Comparison of ENCODE assay signal across 8 cellular contexts in genomic region chr22:37222440-37222971, GRCh38. TPM values are rescaled to one million over a fixed set of nuclear protein-coding genes. Genes with fewer than 3 reads are reported as not detected.
DNase-seq lines count a peak whose midpoint lies in the region; ATAC-seq, FAIRE-seq and TF ChIP-seq lines count a peak whose summit lies in the region.
"Had no signal": no experiment of that assay in that cellular context is flagged by ENCODE, and none has a peak within 500 bp of the region (broad histone marks: within the 10 kb centered on the region; RNA-seq: fewer than 3 reads in every experiment).

No MANE protein-coding gene starts in this region.

- TF ChIP-seq RAD21 in liver (IDR thresholded peaks at IDR 0.05) (no peak), HepG2 (CRISPR knock-in tag; IDR thresholded peaks at IDR 0.05) (no peak)

- H3K4me3 ChIP-seq in liver (ENCODE audit: low read depth in 1 of 3, low read length in 3 of 3) (no peak overlapping the region), HepG2 (replicated peaks in 1 of 3; ENCODE audit: insufficient read depth in 1 of 3, low read depth in 2 of 3, low read length in 3 of 3) (no peak overlapping the region), stomach (no peak overlapping the region), esophagus muscularis mucosa (no peak overlapping the region)

- H4K20me1 ChIP-seq in HepG2 (ENCODE audit: insufficient read depth, low read length): no peaks in the 10 kb centered on the region

- 75% methylated on average over 8 of the region's 8 CpGs for WGBS in liver
- WGBS in HepG2 (ENCODE audit: low lambda C conversion rate): 66% methylated on average over 8 of the region's 8 CpGs
- 59 to 84% (median 71%) methylated on average over 8 of the region's 8 CpGs for WGBS in stomach, 5 donors
- 80% methylated on average over 8 of the region's 8 CpGs for WGBS in esophagus muscularis mucosa

- TF ChIP-seq CTCF in liver (IDR thresholded peaks at IDR 0.05; ENCODE audit: low read depth, low read length, missing input control) (no peak), HepG2 (CRISPR knock-in tag; IDR thresholded peaks at IDR 0.05) (no peak), stomach (IDR thresholded peaks at IDR 0.05) (no peak), esophagus muscularis mucosa (IDR thresholded peaks at IDR 0.05) (no peak)

- TF ChIP-seq POLR2A in HepG2 (IDR thresholded peaks at IDR 0.05; ENCODE audit: insufficient read depth in 1 of 2, low read depth in 2 of 2, low read length in 2 of 2): no peak
- TF ChIP-seq POLR2A in stomach (IDR thresholded peaks at IDR 0.05): no peak
- no peak for TF ChIP-seq POLR2A in esophagus muscularis mucosa (IDR thresholded peaks at IDR 0.05; ENCODE audit: low read depth)

- H3K9ac ChIP-seq in liver (ENCODE audit: low read depth in 1 of 2, low read length in 2 of 2): no peak overlapping the region
- H3K9ac ChIP-seq in HepG2 (ENCODE audit: insufficient read depth, low read depth, low read length): no peak overlapping the region

- no peaks in the 10 kb centered on the region for H3K79me2 ChIP-seq in HepG2 (ENCODE audit: insufficient read depth, low read length)

- H3K27me3 ChIP-seq in liver (ENCODE audit: control insufficient read depth in 4 of 4, insufficient read depth in 4 of 4, low read length in 3 of 4) (no peaks in the 10 kb centered on the region), HepG2 (ENCODE audit: control insufficient read depth in 1 of 2, insufficient read depth in 2 of 2, low read length in 2 of 2) (peaks cover 0 to 12% of the 10 kb centered on the region in 2 experiments; a peak in 1 of 5 replicates), stomach (peaks cover 0 to 43% (median 0%) of the 10 kb centered on the region in 3 donors), esophagus muscularis mucosa (peaks cover 0 to 41% (median 0%) of the 10 kb centered on the region in 4 donors)

- FAIRE-seq in HepG2 (lab: Jason Lieb, UNC): no peak

- H3K9me3 ChIP-seq in liver (ENCODE audit: control insufficient read depth in 4 of 4, low read length in 3 of 4): no peaks in the 10 kb centered on the region
- H3K9me3 ChIP-seq in HepG2 (ENCODE audit: low read length): no peaks in the 10 kb centered on the region
- H3K9me3 ChIP-seq in stomach: no peaks in the 10 kb centered on the region
- no peaks in the 10 kb centered on the region for H3K9me3 ChIP-seq in esophagus muscularis mucosa

- CTCF ChIA-PET in HepG2 (lab: Yijun Ruan, JAX; ENCODE audit: low intra/inter-chr PET ratio, low total read pairs): no interaction called here

- intact Hi-C loops in HepG2 (cut with micrococcal nuclease; ENCODE audit: unreplicated experiment) (no loop called here), stomach (cut with DNase I; ENCODE audit: low total_unique reads) (no loop called here), esophagus muscularis mucosa (cut with DNase I) (no loop called here)

- POLR2A ChIA-PET in HepG2 (lab: Yijun Ruan, JAX): no interaction called here

- TF ChIP-seq EP300 in HepG2 (IDR thresholded peaks at IDR 0.05; ENCODE audit: low read depth in 2 of 2, low read length in 2 of 2) (no peak), HepG2 (CRISPR knock-in tag; IDR thresholded peaks at IDR 0.05; ENCODE audit: borderline replicate concordance) (no peak), stomach (IDR thresholded peaks at IDR 0.05) (no peak), esophagus muscularis mucosa (IDR thresholded peaks at IDR 0.05) (no peak)

- H3K27ac ChIP-seq in liver (ENCODE audit: low read depth in 1 of 2, low read length in 2 of 2) (peak overlapping the region; percentile 5 to 21), HepG2 (ENCODE audit: extremely low read length, insufficient read depth, low read length) (no peak overlapping the region), stomach (peak overlapping the region in 4 of 5 donors; percentile 32 to 82 (median 53)), esophagus muscularis mucosa (replicated peaks in 1 of 4) (no peak overlapping the region)

- no peak for DNase-seq in HepG2 (ENCODE audit: low spot score)
- DNase-seq in activated naive CD4-positive, alpha-beta T cell treated with Interleukin-2 at 50 U/mL for 16 hours: peak; percentile 48
- no peak for DNase-seq in stomach
- no peak for DNase-seq in esophagus muscularis mucosa (ENCODE audit: extremely low spot score)
- no peak for DNase-seq in DMS114 treated with DMSO at 0.1 percent for 48 hours (lab: John Stamatoyannopoulos, UW; ENCODE audit: unreplicated experiment)
- DNase-seq: effector CD8-positive, alpha-beta T cell; NCI-H146 had no signal

- in situ Hi-C loops in HepG2 (cut with HindIII; ENCODE audit: extremely low pct_ligation_motif_present, low pct_unique_long_range_greater_than_20kb): no loop called here

- H3K4me2 ChIP-seq in HepG2 (ENCODE audit: low read depth, low read length): no peak overlapping the region

- ATAC-seq in HepG2: no peak

- H3K4me1 ChIP-seq in liver (ENCODE audit: control insufficient read depth in 4 of 4, insufficient read depth in 4 of 4, low read length in 3 of 4) (no peaks in the 10 kb centered on the region), HepG2 (ENCODE audit: insufficient read depth, low read length) (no peaks in the 10 kb centered on the region), stomach (peaks cover 0 to 9% (median 0%) of the 10 kb centered on the region in 4 donors), esophagus muscularis mucosa (no peaks in the 10 kb centered on the region)

- H3K36me3 ChIP-seq in liver (ENCODE audit: control insufficient read depth in 4 of 4, insufficient read depth in 3 of 4, low read depth in 1 of 4, low read length in 3 of 4): no peaks in the 10 kb centered on the region
- no peaks in the 10 kb centered on the region for H3K36me3 ChIP-seq in HepG2 (replicated peaks in 1 of 2; ENCODE audit: control insufficient read depth in 1 of 2, insufficient read depth in 2 of 2, low read length in 2 of 2)
- H3K36me3 ChIP-seq in stomach: peaks cover 0 to 12% (median 2%) of the 10 kb centered on the region in 4 donors
- H3K36me3 ChIP-seq in esophagus muscularis mucosa: no peaks in the 10 kb centered on the region

- H2AFZ ChIP-seq in HepG2 (ENCODE audit: low read length): no peak overlapping the region

- no TSS peak for BruUV-seq in HepG2 (replicated peaks; lab: Mats Ljungman, UMichigan)

RNA-seq across cellular contexts. Expression of gene SSTR3, which starts 10.2 kb away (rescaled TPM):
- total RNA-seq in liver (under 1 TPM in 1 of 2 donors, not detected in 1; 0.19 TPM), HepG2 (2016; rRNA removed; fragmentation: Illumina TruSeq; extraction: Trizol) (0.39 and 0.64 TPM in 2 replicates), stomach (under 1 TPM in 1 of 5 donors, not detected in 4; 0.37 TPM), esophagus muscularis mucosa (not detected)
- polyA plus RNA-seq in liver (not detected), HepG2 (2011; rRNA removed) (0.08 and 0.09 TPM in 2 replicates), stomach (under 1 TPM in 2 of 3 donors, not detected in 1; 0.05 to 0.12 TPM)
- total RNA-seq in HepG2 (2016; cell fraction: cytosol; rRNA removed; fragmentation: Illumina TruSeq; extraction: Trizol; ENCODE audit: low read depth): 0.09 and 0.10 TPM in 2 replicates
- total RNA-seq in HepG2 (2016; cell fraction: insoluble cytoplasmic fraction; rRNA removed; fragmentation: Illumina TruSeq; extraction: Trizol): 0.39 and 0.49 TPM in 2 replicates
- 0.25 and 0.38 TPM in 2 replicates for total RNA-seq in HepG2 (2016; cell fraction: membrane; rRNA removed; fragmentation: Illumina TruSeq; extraction: Trizol)
- 0.60 and 0.65 TPM in 2 replicates for total RNA-seq in HepG2 (2016; cell fraction: nucleus; rRNA removed; fragmentation: Illumina TruSeq; extraction: Trizol)
- 0.07 and 0.09 TPM in 2 replicates for polyA plus RNA-seq in HepG2 (2011; cell fraction: cytosol; rRNA removed)
- 0.21 and 0.35 TPM in 2 replicates for polyA plus RNA-seq in HepG2 (2011; cell fraction: nucleus; rRNA removed)
- polyA plus RNA-seq in HepG2 (2012): 0.04 and 0.05 TPM in 2 replicates
- polyA plus RNA-seq in HepG2 (2016; cell fraction: cytosol; fragmentation: Illumina TruSeq; extraction: Trizol; ENCODE audit: low read depth): 0.06 and 0.11 TPM in 2 replicates
- polyA plus RNA-seq in HepG2 (2016; cell fraction: insoluble cytoplasmic fraction; fragmentation: Illumina TruSeq; extraction: Trizol; ENCODE audit: low read depth): 0.24 and 0.28 TPM in 2 replicates
- polyA plus RNA-seq in HepG2 (2016; cell fraction: membrane; fragmentation: Illumina TruSeq; extraction: Trizol; ENCODE audit: low read depth): 0.11 and 0.14 TPM in 2 replicates
- polyA plus RNA-seq in HepG2 (2016; cell fraction: nucleus; fragmentation: Illumina TruSeq; extraction: Trizol; ENCODE audit: insufficient read depth, low read depth): 0.53 and 0.95 TPM in 2 replicates
- polyA minus RNA-seq in HepG2 (2011; rRNA and poly(A)+ RNA removed; ENCODE audit: low replicate concordance): 0.07 and 0.30 TPM in 2 replicates
- polyA minus RNA-seq in HepG2 (2011; cell fraction: cytosol; rRNA and poly(A)+ RNA removed): not detected in 2 replicates
- 0.13 TPM in 1 of 2 replicates, not detected in the other for polyA minus RNA-seq in HepG2 (2011; cell fraction: nucleus; rRNA and poly(A)+ RNA removed)

RNA-seq across cellular contexts. Expression of gene RAC2, which starts 21.6 kb away (rescaled TPM):
- total RNA-seq in liver (10 to 100 TPM in 1 of 2 donors, 1 to 10 TPM in 1; 4.0 to 15.0 TPM), HepG2 (2016; rRNA removed; fragmentation: Illumina TruSeq; extraction: Trizol) (not detected in 2 replicates), stomach (10 to 100 TPM in 3 of 5 donors, 1 to 10 TPM in 2; 1.8 to 50.4 (median 14.2) TPM), esophagus muscularis mucosa (10 to 100 TPM in 1 of 4 donors, 1 to 10 TPM in 3; 4.1 to 21.9 (median 7.2) TPM)
- polyA plus RNA-seq in liver (1 to 10 TPM; 6.1 to 8.7 TPM), HepG2 (2011; rRNA removed) (0.73 and 0.86 TPM in 2 replicates), stomach (10 to 100 TPM; 17.6 to 23.8 (median 22.8) TPM)
- 0.18 TPM in 1 of 2 replicates, not detected in the other for total RNA-seq in HepG2 (2016; cell fraction: cytosol; rRNA removed; fragmentation: Illumina TruSeq; extraction: Trizol; ENCODE audit: low read depth)
- total RNA-seq in HepG2 (2016; cell fraction: insoluble cytoplasmic fraction; rRNA removed; fragmentation: Illumina TruSeq; extraction: Trizol): not detected in 2 replicates
- total RNA-seq in HepG2 (2016; cell fraction: membrane; rRNA removed; fragmentation: Illumina TruSeq; extraction: Trizol): 0.28 TPM in 1 of 2 replicates, not detected in the other
- total RNA-seq in HepG2 (2016; cell fraction: nucleus; rRNA removed; fragmentation: Illumina TruSeq; extraction: Trizol): not detected in 2 replicates
- 0.35 and 0.56 TPM in 2 replicates for polyA plus RNA-seq in HepG2 (2011; cell fraction: cytosol; rRNA removed)
- 0.61 and 0.68 TPM in 2 replicates for polyA plus RNA-seq in HepG2 (2011; cell fraction: nucleus; rRNA removed)
- 0.39 TPM in 1 of 2 replicates, not detected in the other for polyA plus RNA-seq in HepG2 (2012)
- polyA plus RNA-seq in HepG2 (2016; cell fraction: cytosol; fragmentation: Illumina TruSeq; extraction: Trizol; ENCODE audit: low read depth): 0.14 and 0.26 TPM in 2 replicates
- 0.21 TPM in 1 of 2 replicates, not detected in the other for polyA plus RNA-seq in HepG2 (2016; cell fraction: insoluble cytoplasmic fraction; fragmentation: Illumina TruSeq; extraction: Trizol; ENCODE audit: low read depth)
- polyA plus RNA-seq in HepG2 (2016; cell fraction: membrane; fragmentation: Illumina TruSeq; extraction: Trizol; ENCODE audit: low read depth): 0.16 and 0.20 TPM in 2 replicates
- polyA plus RNA-seq in HepG2 (2016; cell fraction: nucleus; fragmentation: Illumina TruSeq; extraction: Trizol; ENCODE audit: insufficient read depth, low read depth): 0.45 TPM in 1 of 2 replicates, not detected in the other
- polyA minus RNA-seq in HepG2 (2011; rRNA and poly(A)+ RNA removed; ENCODE audit: low replicate concordance): 0.64 and 2.0 TPM in 2 replicates
- polyA minus RNA-seq in HepG2 (2011; cell fraction: cytosol; rRNA and poly(A)+ RNA removed): not detected in 2 replicates
- polyA minus RNA-seq in HepG2 (2011; cell fraction: nucleus; rRNA and poly(A)+ RNA removed): 0.37 TPM in 1 of 2 replicates, not detected in the other

RNA-seq across cellular contexts. Expression of gene C1QTNF6, which starts 34.5 kb away (rescaled TPM):
- 1 to 10 TPM; 3.7 to 4.2 TPM for total RNA-seq in liver
- 1 to 10 TPM; 3.1 to 4.5 TPM for polyA plus RNA-seq in liver
- 1.5 and 2.7 TPM in 2 replicates for total RNA-seq in HepG2 (2016; rRNA removed; fragmentation: Illumina TruSeq; extraction: Trizol)
- 0.40 and 0.97 TPM in 2 replicates for total RNA-seq in HepG2 (2016; cell fraction: cytosol; rRNA removed; fragmentation: Illumina TruSeq; extraction: Trizol; ENCODE audit: low read depth)
- 1.1 and 2.5 TPM in 2 replicates for total RNA-seq in HepG2 (2016; cell fraction: insoluble cytoplasmic fraction; rRNA removed; fragmentation: Illumina TruSeq; extraction: Trizol)
- total RNA-seq in HepG2 (2016; cell fraction: membrane; rRNA removed; fragmentation: Illumina TruSeq; extraction: Trizol): 1.7 and 1.8 TPM in 2 replicates
- total RNA-seq in HepG2 (2016; cell fraction: nucleus; rRNA removed; fragmentation: Illumina TruSeq; extraction: Trizol): 4.5 and 5.3 TPM in 2 replicates
- polyA plus RNA-seq in HepG2 (2011; rRNA removed): 6.9 and 10.7 TPM in 2 replicates
- 3.0 and 4.1 TPM in 2 replicates for polyA plus RNA-seq in HepG2 (2011; cell fraction: cytosol; rRNA removed)
- 39.8 and 43.2 TPM in 2 replicates for polyA plus RNA-seq in HepG2 (2011; cell fraction: nucleus; rRNA removed)
- 4.1 and 5.1 TPM in 2 replicates for polyA plus RNA-seq in HepG2 (2012)
- 0.60 and 1.2 TPM in 2 replicates for polyA plus RNA-seq in HepG2 (2016; cell fraction: cytosol; fragmentation: Illumina TruSeq; extraction: Trizol; ENCODE audit: low read depth)
- 1.7 and 1.9 TPM in 2 replicates for polyA plus RNA-seq in HepG2 (2016; cell fraction: insoluble cytoplasmic fraction; fragmentation: Illumina TruSeq; extraction: Trizol; ENCODE audit: low read depth)
- 1.6 and 1.8 TPM in 2 replicates for polyA plus RNA-seq in HepG2 (2016; cell fraction: membrane; fragmentation: Illumina TruSeq; extraction: Trizol; ENCODE audit: low read depth)
- polyA plus RNA-seq in HepG2 (2016; cell fraction: nucleus; fragmentation: Illumina TruSeq; extraction: Trizol; ENCODE audit: insufficient read depth, low read depth): 8.4 and 10.3 TPM in 2 replicates
- 8.3 and 36.4 TPM in 2 replicates for polyA minus RNA-seq in HepG2 (2011; rRNA and poly(A)+ RNA removed; ENCODE audit: low replicate concordance)
- 2.5 and 4.0 TPM in 2 replicates for polyA minus RNA-seq in HepG2 (2011; cell fraction: cytosol; rRNA and poly(A)+ RNA removed)
- 18.0 and 21.3 TPM in 2 replicates for polyA minus RNA-seq in HepG2 (2011; cell fraction: nucleus; rRNA and poly(A)+ RNA removed)
- 10 to 100 TPM in 1 of 5 donors, 1 to 10 TPM in 2, under 1 TPM in 1, not detected in 1; 0.45 to 10.4 (median 3.0) TPM for total RNA-seq in stomach
- 1 to 10 TPM; 2.3 to 4.5 (median 4.1) TPM for polyA plus RNA-seq in stomach
- total RNA-seq in esophagus muscularis mucosa: 1 to 10 TPM in 3 of 4 donors, under 1 TPM in 1; 0.83 to 2.9 (median 1.3) TPM

RNA-seq across cellular contexts. Expression of gene CYTH4, which starts 59.8 kb away (rescaled TPM):
- total RNA-seq in liver: 1 to 10 TPM; 9.1 to 9.9 TPM
- 1 to 10 TPM; 1.9 to 2.6 TPM for polyA plus RNA-seq in liver
- total RNA-seq in HepG2 (2016; rRNA removed; fragmentation: Illumina TruSeq; extraction: Trizol): not detected in 2 replicates
- not detected in 2 replicates for total RNA-seq in HepG2 (2016; cell fraction: cytosol; rRNA removed; fragmentation: Illumina TruSeq; extraction: Trizol; ENCODE audit: low read depth)
- not detected in 2 replicates for total RNA-seq in HepG2 (2016; cell fraction: insoluble cytoplasmic fraction; rRNA removed; fragmentation: Illumina TruSeq; extraction: Trizol)
- not detected in 2 replicates for total RNA-seq in HepG2 (2016; cell fraction: membrane; rRNA removed; fragmentation: Illumina TruSeq; extraction: Trizol)
- total RNA-seq in HepG2 (2016; cell fraction: nucleus; rRNA removed; fragmentation: Illumina TruSeq; extraction: Trizol): not detected in 2 replicates
- polyA plus RNA-seq in HepG2 (2011; rRNA removed): not detected in 2 replicates
- 0.01 and 0.03 TPM in 2 replicates for polyA plus RNA-seq in HepG2 (2011; cell fraction: cytosol; rRNA removed)
- 0.05 and 0.11 TPM in 2 replicates for polyA plus RNA-seq in HepG2 (2011; cell fraction: nucleus; rRNA removed)
- polyA plus RNA-seq in HepG2 (2012): not detected in 2 replicates
- not detected in 2 replicates for polyA plus RNA-seq in HepG2 (2016; cell fraction: cytosol; fragmentation: Illumina TruSeq; extraction: Trizol; ENCODE audit: low read depth)
- not detected in 2 replicates for polyA plus RNA-seq in HepG2 (2016; cell fraction: insoluble cytoplasmic fraction; fragmentation: Illumina TruSeq; extraction: Trizol; ENCODE audit: low read depth)
- polyA plus RNA-seq in HepG2 (2016; cell fraction: membrane; fragmentation: Illumina TruSeq; extraction: Trizol; ENCODE audit: low read depth): not detected in 2 replicates
- polyA plus RNA-seq in HepG2 (2016; cell fraction: nucleus; fragmentation: Illumina TruSeq; extraction: Trizol; ENCODE audit: insufficient read depth, low read depth): not detected in 2 replicates
- polyA minus RNA-seq in HepG2 (2011; rRNA and poly(A)+ RNA removed; ENCODE audit: low replicate concordance): not detected in 2 replicates
- not detected in 2 replicates for polyA minus RNA-seq in HepG2 (2011; cell fraction: cytosol; rRNA and poly(A)+ RNA removed)
- not detected in 2 replicates for polyA minus RNA-seq in HepG2 (2011; cell fraction: nucleus; rRNA and poly(A)+ RNA removed)
- total RNA-seq in stomach: 10 to 100 TPM in 2 of 5 donors, 1 to 10 TPM in 2, not detected in 1; 4.2 to 77.0 (median 12.5) TPM
- 1 to 10 TPM; 1.9 to 6.0 (median 5.0) TPM for polyA plus RNA-seq in stomach
- 10 to 100 TPM in 2 of 4 donors, 1 to 10 TPM in 2; 5.1 to 27.3 (median 9.4) TPM for total RNA-seq in esophagus muscularis mucosa

Comparison
In these comparisons a context has a peak if more than half of its experiments do, and no peak if none do; other contexts are left out.
1. H3K27ac ChIP-seq: peak in liver (2 of 2) and stomach (4 of 5); none in HepG2 (single experiment) and esophagus muscularis mucosa (0 of 4).